In genomic region chr20:23103284-23104018, GRCh38 we compare ENCODE assay signal across 16 cellular contexts. TPM values are rescaled to one million over a fixed set of nuclear protein-coding genes. Genes with fewer than 3 reads are reported as not detected.
DNase-seq lines count a peak whose midpoint lies in the region; ATAC-seq and TF ChIP-seq lines count a peak whose summit lies in the region.
"Had no signal": no experiment of that assay in that cellular context is flagged by ENCODE, and none has a peak within 500 bp of the region (broad histone marks: within the 10 kb centered on the region; RNA-seq: fewer than 3 reads in every experiment).

No MANE protein-coding gene starts in this region.

- DNase-seq in NB4 (ENCODE audit: low read depth) = peak; percentile 47
- DNase-seq in fibroblast of gingiva (ENCODE audit: low read depth) = peak; percentile 6
- DNase-seq in lower leg skin (ENCODE audit: low spot score in 2 of 2) = no peak
- no peak for DNase-seq in activated CD4-positive, alpha-beta memory T cell treated with anti-CD3 and anti-CD28 coated beads, Interleukin-2, amount 10 ng/mL, durations not matched to agents 7 days and 5 days
- DNase-seq in activated gamma-delta T cell (lab: John Stamatoyannopoulos, UW) = no peak
- DNase-seq: activated CD4-positive, alpha-beta T cell treated with anti-CD3 and anti-CD28 coated beads for 48 hours; hippocampal formation; mammary epithelial cell; PC-3; stimulated activated CD4-positive, alpha-beta T cell treated with anti-CD3 and anti-CD28 coated beads, Interleukin-15, amount 100 ng/mL, for 24 hours; T-helper 2 cell had no signal

- no peaks in the 10 kb centered on the region for H3K79me2 ChIP-seq in parathyroid adenoma

- no peak overlapping the region for H3K27ac Mint-ChIP-seq in activated CD4-positive, alpha-beta memory T cell treated with anti-CD3 and anti-CD28 coated beads, Interleukin-2, amount 10 ng/mL, durations not matched to agents 7 days and 5 days
- H3K27ac Mint-ChIP-seq: activated T-helper 1 cell treated with anti-CD3 and anti-CD28 coated beads, Interleukin-12 subunit alpha, Interleukin-12 subunit beta, Interleukin-2, Interleukin-4 antibody, amounts not matched to agents 30 ng/mL and 10 ng/mL and 1 ng/mL, durations not matched to agents 14 hours and 24 hours and 36 hours; type B pancreatic cell had no signal

- no peaks in the 10 kb centered on the region for H3K9me3 Mint-ChIP-seq in activated CD4-positive, alpha-beta memory T cell treated with anti-CD3 and anti-CD28 coated beads, Interleukin-2, amount 10 ng/mL, durations not matched to agents 7 days and 5 days
- H3K9me3 Mint-ChIP-seq: activated T-helper 1 cell treated with anti-CD3 and anti-CD28 coated beads, Interleukin-12 subunit alpha, Interleukin-12 subunit beta, Interleukin-2, Interleukin-4 antibody, amounts not matched to agents 30 ng/mL and 10 ng/mL and 1 ng/mL, durations not matched to agents 14 hours and 24 hours and 36 hours had no signal

- no peaks in the 10 kb centered on the region for H3K27me3 ChIP-seq in BLaER1
- no peaks in the 10 kb centered on the region for H3K27me3 ChIP-seq in parathyroid adenoma (ENCODE audit: control insufficient read depth, insufficient read depth, low read length)

- no peak overlapping the region for H3K9ac ChIP-seq in BLaER1
- H3K9ac ChIP-seq in parathyroid adenoma = no peak overlapping the region

- POLR2A ChIA-PET in activated CD4-positive, alpha-beta memory T cell treated with anti-CD3 and anti-CD28 coated beads, Interleukin-2, amount 10 ng/mL, durations not matched to agents 7 days and 5 days (lab: Charles Lee) = interaction anchor here (1.3 kb wide), 1 partner anchor 22 kb away, joined by 3 read pairs; no protein-coding TSS in a partner anchor

- H4K20me1 ChIP-seq in BLaER1 = no peaks in the 10 kb centered on the region

- WGBS in lower leg skin, 2 donors = 74 to 77% methylated on average over 11 of the region's 11 CpGs

- ATAC-seq in SK-N-SH treated with all-trans-retinoic acid at 6 μM for 48 hours = no peak
- ATAC-seq: PC-3 had no signal

- H3K4me2 ChIP-seq in BLaER1 = peak overlapping the region; percentile 61
- no peak overlapping the region for H3K4me2 ChIP-seq in parathyroid adenoma (ENCODE audit: low read length)

- no peaks in the 10 kb centered on the region for H3K36me3 ChIP-seq in BLaER1
- H3K36me3 ChIP-seq in parathyroid adenoma (ENCODE audit: control insufficient read depth, insufficient read depth, low read length) = no peaks in the 10 kb centered on the region

- no peaks in the 10 kb centered on the region for H3K4me1 Mint-ChIP-seq in activated CD4-positive, alpha-beta memory T cell treated with anti-CD3 and anti-CD28 coated beads, Interleukin-2, amount 10 ng/mL, durations not matched to agents 7 days and 5 days

- H3K4me3 ChIP-seq in BLaER1 (no peak overlapping the region), NB4 (ENCODE audit: low read depth, low read length) (no peak overlapping the region), parathyroid adenoma (ENCODE audit: low read depth, low read length) (no peak overlapping the region), lower leg skin (ENCODE audit: low read depth, poor library complexity, severe bottlenecking) (no peak overlapping the region)

- H3K9me3 ChIP-seq in BLaER1 (no peaks in the 10 kb centered on the region), parathyroid adenoma (ENCODE audit: control insufficient read depth, low read length) (no peaks in the 10 kb centered on the region)

- no peak overlapping the region for H2AFZ ChIP-seq in parathyroid adenoma

- CTCF ChIA-PET in activated CD4-positive, alpha-beta memory T cell treated with anti-CD3 and anti-CD28 coated beads, Interleukin-2, amount 10 ng/mL, durations not matched to agents 7 days and 5 days (lab: Charles Lee) = no interaction called here

- no peak overlapping the region for H3K27ac ChIP-seq in BLaER1
- peak overlapping the region; percentile 43 for H3K27ac ChIP-seq in parathyroid adenoma

- H3K27me3 Mint-ChIP-seq in activated CD4-positive, alpha-beta memory T cell treated with anti-CD3 and anti-CD28 coated beads, Interleukin-2, amount 10 ng/mL, durations not matched to agents 7 days and 5 days = peaks cover 6% of the 10 kb centered on the region

- no peak for TF ChIP-seq POLR2A in NB4 (IDR thresholded peaks at IDR 0.05; ENCODE audit: extremely low read depth, insufficient read length)
- TF ChIP-seq POLR2A in lower leg skin (IDR thresholded peaks at IDR 0.05) = no peak

- H3K4me3 Mint-ChIP-seq in activated CD4-positive, alpha-beta memory T cell treated with anti-CD3 and anti-CD28 coated beads, Interleukin-2, amount 10 ng/mL, durations not matched to agents 7 days and 5 days = no peak overlapping the region
- H3K4me3 Mint-ChIP-seq: activated T-helper 1 cell treated with anti-CD3 and anti-CD28 coated beads, Interleukin-12 subunit alpha, Interleukin-12 subunit beta, Interleukin-2, Interleukin-4 antibody, amounts not matched to agents 30 ng/mL and 10 ng/mL and 1 ng/mL, durations not matched to agents 14 hours and 24 hours and 36 hours; type B pancreatic cell had no signal

- TF ChIP-seq CTCF in NB4 (IDR thresholded peaks at IDR 0.05; ENCODE audit: low read depth, low read length) (no peak), parathyroid adenoma (IDR thresholded peaks at IDR 0.05) (no peak), lower leg skin (IDR thresholded peaks at IDR 0.05) (no peak)

- intact Hi-C loops in lower leg skin (cut with DNase I; ENCODE audit: low total_unique reads) = no loop called here

- H3K36me3 Mint-ChIP-seq in activated CD4-positive, alpha-beta memory T cell treated with anti-CD3 and anti-CD28 coated beads, Interleukin-2, amount 10 ng/mL, durations not matched to agents 7 days and 5 days (ENCODE audit: low read depth) = no peaks in the 10 kb centered on the region
- H3K36me3 Mint-ChIP-seq: type B pancreatic cell had no signal

- peaks cover 28% of the 10 kb centered on the region for H3K4me1 ChIP-seq in BLaER1
- H3K4me1 ChIP-seq in parathyroid adenoma = peaks cover 14% of the 10 kb centered on the region

TF ChIP-seq in SK-N-SH treated with all-trans-retinoic acid at 6 μM for 48 hours, 23 proteins besides CTCF, POLR2A, EP300 and RAD21 (continues in another document):
- TF ChIP-seq CSRNP3 (CRISPR knock-in tag; IDR thresholded peaks at IDR 0.05) (no peak), ZC3H10 (CRISPR knock-in tag; IDR thresholded peaks at IDR 0.05) (no peak), ZFP30 (CRISPR knock-in tag; IDR thresholded peaks at IDR 0.05) (no peak)
- TF ChIP-seq, protein P1, sequence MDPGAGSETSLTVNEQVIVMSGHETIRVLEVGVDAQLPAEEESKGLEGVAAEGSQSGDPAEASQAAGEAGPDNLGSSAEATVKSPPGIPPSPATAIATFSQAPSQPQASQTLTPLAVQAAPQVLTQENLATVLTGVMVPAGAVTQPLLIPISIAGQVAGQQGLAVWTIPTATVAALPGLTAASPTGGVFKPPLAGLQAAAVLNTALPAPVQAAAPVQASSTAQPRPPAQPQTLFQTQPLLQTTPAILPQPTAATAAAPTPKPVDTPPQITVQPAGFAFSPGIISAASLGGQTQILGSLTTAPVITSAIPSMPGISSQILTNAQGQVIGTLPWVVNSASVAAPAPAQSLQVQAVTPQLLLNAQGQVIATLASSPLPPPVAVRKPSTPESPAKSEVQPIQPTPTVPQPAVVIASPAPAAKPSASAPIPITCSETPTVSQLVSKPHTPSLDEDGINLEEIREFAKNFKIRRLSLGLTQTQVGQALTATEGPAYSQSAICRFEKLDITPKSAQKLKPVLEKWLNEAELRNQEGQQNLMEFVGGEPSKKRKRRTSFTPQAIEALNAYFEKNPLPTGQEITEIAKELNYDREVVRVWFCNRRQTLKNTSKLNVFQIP (CRISPR knock-in tag; IDR thresholded peaks at IDR 0.05; ENCODE audit: borderline replicate concordance, low read depth) = no peak
- TF ChIP-seq, protein P2, sequence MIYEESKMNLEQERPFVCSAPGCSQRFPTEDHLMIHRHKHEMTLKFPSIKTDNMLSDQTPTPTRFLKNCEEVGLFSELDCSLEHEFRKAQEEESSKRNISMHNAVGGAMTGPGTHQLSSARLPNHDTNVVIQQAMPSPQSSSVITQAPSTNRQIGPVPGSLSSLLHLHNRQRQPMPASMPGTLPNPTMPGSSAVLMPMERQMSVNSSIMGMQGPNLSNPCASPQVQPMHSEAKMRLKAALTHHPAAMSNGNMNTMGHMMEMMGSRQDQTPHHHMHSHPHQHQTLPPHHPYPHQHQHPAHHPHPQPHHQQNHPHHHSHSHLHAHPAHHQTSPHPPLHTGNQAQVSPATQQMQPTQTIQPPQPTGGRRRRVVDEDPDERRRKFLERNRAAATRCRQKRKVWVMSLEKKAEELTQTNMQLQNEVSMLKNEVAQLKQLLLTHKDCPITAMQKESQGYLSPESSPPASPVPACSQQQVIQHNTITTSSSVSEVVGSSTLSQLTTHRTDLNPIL (CRISPR knock-in tag; IDR thresholded peaks at IDR 0.05; ENCODE audit: low read depth) = no peak

RNA-seq across cellular contexts. Expression of gene CD93, which starts 17.3 kb away (rescaled TPM):
- 10 to 100 TPM; 12.6 to 44.3 (median 18.2) TPM for total RNA-seq in lower leg skin
- 1 to 10 TPM; 5.1 to 5.6 TPM for total RNA-seq in activated CD4-positive, alpha-beta memory T cell treated with anti-CD3 and anti-CD28 coated beads, Interleukin-2, amount 10 ng/mL, durations not matched to agents 7 days and 5 days
- total RNA-seq: mammary epithelial cell, PC-3 had no signal

RNA-seq across cellular contexts. Expression of gene THBD, which starts 54.0 kb away (rescaled TPM):
- 100 to 1,000 TPM; 144 to 213 (median 178) TPM for total RNA-seq in lower leg skin
- not detected for total RNA-seq in activated CD4-positive, alpha-beta memory T cell treated with anti-CD3 and anti-CD28 coated beads, Interleukin-2, amount 10 ng/mL, durations not matched to agents 7 days and 5 days
- total RNA-seq: activated T-helper 1 cell treated with anti-CD3 and anti-CD28 coated beads, Interleukin-12 subunit alpha, Interleukin-12 subunit beta, Interleukin-2, Interleukin-4 antibody, amounts not matched to agents 30 ng/mL and 10 ng/mL and 1 ng/mL, durations not matched to agents 14 hours and 24 hours and 36 hours had no signal

Comparison
In these comparisons a context has a peak if more than half of its experiments do, and no peak if none do; other contexts are left out.
1. DNase-seq: peak in NB4 (single experiment) and fibroblast of gingiva (single experiment); none in lower leg skin (0 of 2), activated CD4-positive, alpha-beta memory T cell treated with anti-CD3 and anti-CD28 coated beads, Interleukin-2, amount 10 ng/mL, durations not matched to agents 7 days and 5 days (single experiment) and activated gamma-delta T cell (single experiment).
2. RNA of gene THBD, which starts 54.0 kb away (total RNA-seq): 144 to 213 TPM in lower leg skin; not detected in activated CD4-positive, alpha-beta memory T cell treated with anti-CD3 and anti-CD28 coated beads, Interleukin-2, amount 10 ng/mL, durations not matched to agents 7 days and 5 days; every median in the first group is over 100 times any median in the second.